Comparison of ENCODE assay signal across 1 cellular context in the genomic region with DNA sequence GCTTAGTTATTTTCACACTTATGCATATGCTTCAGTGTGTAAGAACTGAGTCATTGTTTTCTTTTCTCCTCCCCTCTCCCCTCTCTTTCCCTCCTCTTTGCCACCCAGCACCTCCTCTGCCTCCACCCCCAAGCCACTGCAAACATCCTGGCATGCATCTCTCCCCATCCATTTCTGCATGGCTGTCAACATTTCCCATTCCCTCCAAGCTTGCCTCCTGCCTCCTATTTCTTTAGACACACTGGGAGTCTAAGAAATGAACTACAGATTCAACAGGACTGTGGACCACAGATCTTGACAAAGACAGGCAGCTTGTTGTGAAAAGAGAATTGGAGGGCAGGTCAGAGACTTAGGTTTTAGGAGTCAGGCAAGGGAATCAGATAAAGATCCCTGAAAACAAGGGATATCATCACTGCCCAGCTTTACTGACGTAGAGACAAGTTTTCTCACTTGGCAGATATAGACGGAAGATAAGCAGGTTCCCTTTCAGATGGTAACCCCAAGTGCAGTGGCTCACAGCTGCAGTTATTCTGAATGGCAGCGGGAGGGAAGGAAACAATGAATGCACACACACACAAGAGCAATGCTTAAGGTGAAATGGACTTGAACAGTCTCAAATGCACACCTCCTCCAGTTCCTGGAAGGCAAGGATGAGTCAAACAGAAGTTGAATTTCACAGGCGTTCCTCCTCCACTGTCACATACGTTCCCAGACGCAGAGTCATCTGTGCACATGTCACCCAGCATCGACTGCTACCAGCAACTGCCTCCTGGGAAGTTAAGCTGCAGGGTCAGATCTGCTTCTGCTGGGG.
TF ChIP-seq lines count a peak whose summit lies in the region.

No MANE protein-coding gene starts in this region.

TF ChIP-seq in HEK293, 187 proteins besides CTCF, POLR2A, EP300 and RAD21 (continued from another document and continues in another):
- TF ChIP-seq, protein P1, sequence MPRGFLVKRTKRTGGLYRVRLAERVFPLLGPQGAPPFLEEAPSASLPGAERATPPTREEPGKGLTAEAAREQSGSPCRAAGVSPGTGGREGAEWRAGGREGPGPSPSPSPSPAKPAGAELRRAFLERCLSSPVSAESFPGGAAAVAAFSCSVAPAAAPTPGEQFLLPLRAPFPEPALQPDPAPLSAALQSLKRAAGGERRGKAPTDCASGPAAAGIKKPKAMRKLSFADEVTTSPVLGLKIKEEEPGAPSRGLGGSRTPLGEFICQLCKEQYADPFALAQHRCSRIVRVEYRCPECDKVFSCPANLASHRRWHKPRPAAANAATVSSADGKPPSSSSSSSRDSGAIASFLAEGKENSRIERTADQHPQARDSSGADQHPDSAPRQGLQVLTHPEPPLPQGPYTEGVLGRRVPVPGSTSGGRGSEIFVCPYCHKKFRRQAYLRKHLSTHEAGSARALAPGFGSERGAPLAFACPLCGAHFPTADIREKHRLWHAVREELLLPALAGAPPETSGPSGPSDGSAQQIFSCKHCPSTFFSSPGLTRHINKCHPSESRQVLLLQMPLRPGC (tag by site-specific recombination; IDR thresholded peaks at IDR 0.05), result peak; percentile 71; the same call in 1 of the 2 replicates
- TF ChIP-seq ZNF350 (tag by site-specific recombination; IDR thresholded peaks at IDR 0.05), result no peak
- no peak for TF ChIP-seq ZNF426 (tag by site-specific recombination; IDR thresholded peaks at IDR 0.05)
- TF ChIP-seq SP7 (tag by site-specific recombination; IDR thresholded peaks at IDR 0.05), result peak; percentile 87
- no peak for TF ChIP-seq MEIS1 (CRISPR knock-in tag; IDR thresholded peaks at IDR 0.05; ENCODE audit: borderline replicate concordance)
- no peak for TF ChIP-seq ZNF544 (tag by site-specific recombination; IDR thresholded peaks at IDR 0.05)
- no peak for TF ChIP-seq ZXDB (tag by site-specific recombination; IDR thresholded peaks at IDR 0.05)
- no peak for TF ChIP-seq ZNF704 (tag by site-specific recombination; IDR thresholded peaks at IDR 0.05)
- TF ChIP-seq GFI1B (tag by site-specific recombination; IDR thresholded peaks at IDR 0.05), result no peak
- no peak for TF ChIP-seq ZNF133 (tag by site-specific recombination; IDR thresholded peaks at IDR 0.05)
- TF ChIP-seq ZNF23 (tag by site-specific recombination; IDR thresholded peaks at IDR 0.05; ENCODE audit: borderline replicate concordance), result no peak
- 0 out of 2 replicates have a peak, but pooled peaks have one; percentile 8 for TF ChIP-seq ZBTB20 (tag by site-specific recombination; IDR thresholded peaks at IDR 0.05)
- no peak for TF ChIP-seq ZNF48 (tag by site-specific recombination; IDR thresholded peaks at IDR 0.05)
- no peak for TF ChIP-seq RBAK (tag by site-specific recombination; IDR thresholded peaks at IDR 0.05)
- no peak for TF ChIP-seq YY2 (tag by site-specific recombination; IDR thresholded peaks at IDR 0.05)
- no peak for TF ChIP-seq ZNF792 (tag by site-specific recombination; IDR thresholded peaks at IDR 0.05)
- no peak for TF ChIP-seq ZNF596 (tag by site-specific recombination; IDR thresholded peaks at IDR 0.05)
- TF ChIP-seq SCRT2 (tag by site-specific recombination; IDR thresholded peaks at IDR 0.05), result peak; percentile 45
- TF ChIP-seq, protein P2, sequence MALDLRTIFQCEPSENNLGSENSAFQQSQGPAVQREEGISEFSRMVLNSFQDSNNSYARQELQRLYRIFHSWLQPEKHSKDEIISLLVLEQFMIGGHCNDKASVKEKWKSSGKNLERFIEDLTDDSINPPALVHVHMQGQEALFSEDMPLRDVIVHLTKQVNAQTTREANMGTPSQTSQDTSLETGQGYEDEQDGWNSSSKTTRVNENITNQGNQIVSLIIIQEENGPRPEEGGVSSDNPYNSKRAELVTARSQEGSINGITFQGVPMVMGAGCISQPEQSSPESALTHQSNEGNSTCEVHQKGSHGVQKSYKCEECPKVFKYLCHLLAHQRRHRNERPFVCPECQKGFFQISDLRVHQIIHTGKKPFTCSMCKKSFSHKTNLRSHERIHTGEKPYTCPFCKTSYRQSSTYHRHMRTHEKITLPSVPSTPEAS (tag by site-specific recombination; IDR thresholded peaks at IDR 0.05), result no peak
- TF ChIP-seq, protein P3, sequence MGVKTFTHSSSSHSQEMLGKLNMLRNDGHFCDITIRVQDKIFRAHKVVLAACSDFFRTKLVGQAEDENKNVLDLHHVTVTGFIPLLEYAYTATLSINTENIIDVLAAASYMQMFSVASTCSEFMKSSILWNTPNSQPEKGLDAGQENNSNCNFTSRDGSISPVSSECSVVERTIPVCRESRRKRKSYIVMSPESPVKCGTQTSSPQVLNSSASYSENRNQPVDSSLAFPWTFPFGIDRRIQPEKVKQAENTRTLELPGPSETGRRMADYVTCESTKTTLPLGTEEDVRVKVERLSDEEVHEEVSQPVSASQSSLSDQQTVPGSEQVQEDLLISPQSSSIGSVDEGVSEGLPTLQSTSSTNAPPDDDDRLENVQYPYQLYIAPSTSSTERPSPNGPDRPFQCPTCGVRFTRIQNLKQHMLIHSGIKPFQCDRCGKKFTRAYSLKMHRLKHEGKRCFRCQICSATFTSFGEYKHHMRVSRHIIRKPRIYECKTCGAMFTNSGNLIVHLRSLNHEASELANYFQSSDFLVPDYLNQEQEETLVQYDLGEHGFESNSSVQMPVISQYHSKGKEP (tag by site-specific recombination; IDR thresholded peaks at IDR 0.05), result no peak
- 0 out of 2 replicates have a peak, but pooled peaks have one; percentile 14 for TF ChIP-seq ZNF394 (tag by site-specific recombination; IDR thresholded peaks at IDR 0.05; ENCODE audit: borderline replicate concordance)
- no peak for TF ChIP-seq TCF7L2 (IDR thresholded peaks at IDR 0.05; ENCODE audit: borderline replicate concordance, low read depth, low read length)
- TF ChIP-seq ZNF639 (tag by site-specific recombination; IDR thresholded peaks at IDR 0.05), result peak; percentile 29; the same call in 1 of the 2 replicates
- no peak for TF ChIP-seq ZNF214 (tag by site-specific recombination; IDR thresholded peaks at IDR 0.05; ENCODE audit: borderline replicate concordance)
- no peak for TF ChIP-seq ZNF707 (tag by site-specific recombination; IDR thresholded peaks at IDR 0.05)
- TF ChIP-seq GLI2 (tag by site-specific recombination; IDR thresholded peaks at IDR 0.05; ENCODE audit: borderline replicate concordance, low read depth), result no peak
- TF ChIP-seq ZNF473 (tag by site-specific recombination; IDR thresholded peaks at IDR 0.05), result no peak
- no peak for TF ChIP-seq ZNF248 (tag by site-specific recombination; IDR thresholded peaks at IDR 0.05)
- no peak for TF ChIP-seq ZFP3 (tag by site-specific recombination; IDR thresholded peaks at IDR 0.05; ENCODE audit: low read depth)
- TF ChIP-seq ZNF26 (tag by site-specific recombination; IDR thresholded peaks at IDR 0.05), result no peak
- TF ChIP-seq ZNF530 (tag by site-specific recombination; IDR thresholded peaks at IDR 0.05; ENCODE audit: low read depth), result no peak
- TF ChIP-seq ZNF292 (tag by site-specific recombination; IDR thresholded peaks at IDR 0.05; ENCODE audit: borderline replicate concordance, low read depth), result no peak
- no peak for TF ChIP-seq ZNF138 (tag by site-specific recombination; IDR thresholded peaks at IDR 0.05; ENCODE audit: borderline replicate concordance)
- TF ChIP-seq REPIN1 (tag by site-specific recombination; IDR thresholded peaks at IDR 0.05; ENCODE audit: low read depth), result no peak
- no peak for TF ChIP-seq ZNF670 (tag by site-specific recombination; IDR thresholded peaks at IDR 0.05; ENCODE audit: low read depth)
- no peak for TF ChIP-seq ZNF416 (tag by site-specific recombination; IDR thresholded peaks at IDR 0.05)
- TF ChIP-seq ZNF529 (tag by site-specific recombination; IDR thresholded peaks at IDR 0.05; ENCODE audit: insufficient replicate concordance), result no peak
- no peak for TF ChIP-seq MYNN (tag by site-specific recombination; IDR thresholded peaks at IDR 0.05; ENCODE audit: borderline replicate concordance)
- no peak for TF ChIP-seq ZNF433 (tag by site-specific recombination; IDR thresholded peaks at IDR 0.05; ENCODE audit: low read depth)
- no peak for TF ChIP-seq ZNF169 (tag by site-specific recombination; IDR thresholded peaks at IDR 0.05)
- TF ChIP-seq ZBTB1 (tag by site-specific recombination; IDR thresholded peaks at IDR 0.05), result no peak
- no peak for TF ChIP-seq ZNF843 (tag by site-specific recombination; IDR thresholded peaks at IDR 0.05)
- TF ChIP-seq ZNF701 (tag by site-specific recombination; IDR thresholded peaks at IDR 0.05), result no peak
- no peak for TF ChIP-seq ZBTB17 (tag by site-specific recombination; IDR thresholded peaks at IDR 0.05)
- no peak for TF ChIP-seq GLI4 (tag by site-specific recombination; IDR thresholded peaks at IDR 0.05)
- no peak for TF ChIP-seq SCRT1 (tag by site-specific recombination; IDR thresholded peaks at IDR 0.05; ENCODE audit: borderline replicate concordance)
- peak; percentile 80 for TF ChIP-seq KLF17 (tag by site-specific recombination; IDR thresholded peaks at IDR 0.05)
- no peak for TF ChIP-seq ZNF521 (tag by site-specific recombination; IDR thresholded peaks at IDR 0.05)
- no peak for TF ChIP-seq ZNF514 (tag by site-specific recombination; IDR thresholded peaks at IDR 0.05)
- no peak for TF ChIP-seq ZNF311 (tag by site-specific recombination; IDR thresholded peaks at IDR 0.05; ENCODE audit: borderline replicate concordance)
- peak; percentile 41; the same call in 1 of the 2 replicates for TF ChIP-seq KLF1 (tag by site-specific recombination; IDR thresholded peaks at IDR 0.05)
- TF ChIP-seq ZNF175 (tag by site-specific recombination; IDR thresholded peaks at IDR 0.05), result no peak
- no peak for TF ChIP-seq KLF9 (tag by site-specific recombination; IDR thresholded peaks at IDR 0.05; ENCODE audit: low read depth)
- TF ChIP-seq BCL6B (tag by site-specific recombination; IDR thresholded peaks at IDR 0.05), result peak; percentile 60
- TF ChIP-seq TRIM28 (IDR thresholded peaks at IDR 0.05; ENCODE audit: borderline replicate concordance, low read length), result peak; percentile 40; the same call in 1 of the 2 replicates
- TF ChIP-seq ZNF610 (tag by site-specific recombination; IDR thresholded peaks at IDR 0.05; ENCODE audit: borderline replicate concordance), result no peak
- no peak for TF ChIP-seq ZNF302 (tag by site-specific recombination; IDR thresholded peaks at IDR 0.05; ENCODE audit: low read depth)
